In the genomic region with DNA sequence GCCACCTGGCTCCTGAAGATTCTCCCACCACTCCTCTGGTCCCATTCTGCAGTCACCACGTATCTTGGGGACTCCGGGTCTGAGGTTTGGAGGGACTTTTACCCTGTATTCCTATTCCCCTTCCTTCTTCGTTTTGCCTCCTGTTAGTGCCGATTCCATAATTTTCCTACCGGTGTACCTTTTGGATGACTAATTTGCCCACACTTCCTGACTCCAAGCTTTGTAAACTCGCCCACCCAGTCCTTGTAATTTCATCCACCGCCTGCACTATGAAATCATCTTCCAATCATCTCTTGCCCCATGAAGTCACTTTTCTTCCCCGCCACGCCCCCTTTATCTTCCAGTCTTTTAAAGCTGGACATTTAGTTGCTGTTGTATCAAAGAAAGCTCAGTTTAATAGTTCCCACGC, we compare ENCODE assay signal across 8 cellular contexts. TPM values are rescaled to one million over a fixed set of nuclear protein-coding genes. Genes with fewer than 3 reads are reported as not detected.
DNase-seq lines count a peak whose midpoint lies in the region; ATAC-seq, FAIRE-seq and TF ChIP-seq lines count a peak whose summit lies in the region.

No MANE protein-coding gene starts in this region.

- FAIRE-seq in HTR-8/SVneo (lab: Jason Lieb, UNC): no peak

- peak overlapping the region; percentile 94 for H3K27ac Mint-ChIP-seq in type B pancreatic cell

- ATAC-seq in GM19463 (IDR thresholded peaks at IDR 0.05; ENCODE audit: unreplicated experiment): peak; percentile 5
- ATAC-seq in mucosa of descending colon: peak; percentile 40
- ATAC-seq in HG03108 (IDR thresholded peaks at IDR 0.05; ENCODE audit: unreplicated experiment): no peak

- no peaks in the 10 kb centered on the region for H3K9me2 ChIP-seq in SU-DHL-6 (replicated peaks; ENCODE audit: insufficient read depth, low read length)

- H3K27me3 ChIP-seq in SU-DHL-6 (ENCODE audit: low read length) (no peaks in the 10 kb centered on the region), dorsolateral prefrontal cortex (no peaks in the 10 kb centered on the region)

- H3K27me3 Mint-ChIP-seq in type B pancreatic cell: no peaks in the 10 kb centered on the region

- TF ChIP-seq CTCF in SU-DHL-6 (IDR thresholded peaks at IDR 0.05; ENCODE audit: insufficient read depth, low read length, poor library complexity, severe bottlenecking) (no peak), dorsolateral prefrontal cortex (IDR thresholded peaks at IDR 0.05 in 54 of 56, conservative IDR thresholded peaks at IDR 0.05 in 2 of 56; ENCODE audit: low read depth in 1 of 56, partially characterized antibody in 56 of 56) (no peak), mucosa of descending colon (IDR thresholded peaks at IDR 0.05) (no peak), type B pancreatic cell (conservative IDR thresholded peaks at IDR 0.05) (no peak)

- peaks cover 16% of the 10 kb centered on the region; the same call in 1 of the 2 replicates for H3K36me3 ChIP-seq in SU-DHL-6 (ENCODE audit: low read length)
- H3K36me3 ChIP-seq in mucosa of descending colon (ENCODE audit: low read depth): peaks cover 5% of the 10 kb centered on the region

- H2AFZ ChIP-seq in SU-DHL-6 (ENCODE audit: low read depth, low read length, severe bottlenecking): peak overlapping the region; percentile 94

- H3K79me2 ChIP-seq in SU-DHL-6 (ENCODE audit: insufficient read depth, low read length): peaks cover 55% of the 10 kb centered on the region

- H3K4me3 Mint-ChIP-seq in type B pancreatic cell: peak overlapping the region; percentile 98

- H3K36me3 Mint-ChIP-seq in type B pancreatic cell: peaks cover 16% of the 10 kb centered on the region

- H3K9me3 ChIP-seq in SU-DHL-6 (ENCODE audit: insufficient read depth, low read length) (no peaks in the 10 kb centered on the region), mucosa of descending colon (no peaks in the 10 kb centered on the region)

- peaks cover 23% of the 10 kb centered on the region for H3K4me1 Mint-ChIP-seq in type B pancreatic cell (ENCODE audit: unreplicated experiment)

- peaks cover 10% of the 10 kb centered on the region for H3K4me1 ChIP-seq in mucosa of descending colon (ENCODE audit: low read depth)

- peak overlapping the region; percentile 71 for H3K27ac ChIP-seq in SU-DHL-6 (ENCODE audit: low read depth, low read length)
- H3K27ac ChIP-seq in dorsolateral prefrontal cortex: peak overlapping the region in 30 of 59 donors; percentile 70 to 96 (median 88)

- H3K9ac ChIP-seq in SU-DHL-6 (ENCODE audit: low read length): peak overlapping the region; percentile 90

- DNase-seq in DMS 273 treated with DMSO at 0.1 percent for 48 hours (lab: John Stamatoyannopoulos, UW) (peak; percentile 2), HTR-8/SVneo (ENCODE audit: insufficient read length, low spot score) (peak; percentile 51), dorsolateral prefrontal cortex (peak in 1 of 10 donors; percentile 20), mucosa of descending colon (peak in 1 of 3 donors; percentile 60), type B pancreatic cell (ENCODE audit: extremely low spot score, unreplicated experiment) (no peak)

- H3K4me3 ChIP-seq in SU-DHL-6 (ENCODE audit: insufficient read depth, low read length, poor library complexity, severe bottlenecking) (peak overlapping the region; percentile 95), dorsolateral prefrontal cortex (peak overlapping the region; percentile 62 to 99 (median 93)), mucosa of descending colon (peak overlapping the region; percentile 88)

- H4K20me1 ChIP-seq in SU-DHL-6 (ENCODE audit: low read depth, low read length): peaks cover 7% of the 10 kb centered on the region; the same call in 1 of the 2 replicates

- H3K9me3 Mint-ChIP-seq in type B pancreatic cell: no peaks in the 10 kb centered on the region

- H3K4me2 ChIP-seq in SU-DHL-6 (ENCODE audit: low read depth, low read length, poor library complexity, severe bottlenecking): peak overlapping the region; percentile 91

- intact Hi-C loops in dorsolateral prefrontal cortex (cut with DNase I) (no loop called here), mucosa of descending colon (cut with DNase I, micrococcal nuclease) (no loop called here)

- H3F3A ChIP-seq in SU-DHL-6 (ENCODE audit: insufficient read depth): no peaks in the 10 kb centered on the region

RNA-seq across cellular contexts. Expression of gene UCHL3, which starts 0.6 kb away (rescaled TPM):
- 10 to 100 TPM; 10.6 to 31.0 (median 20.0) TPM for total RNA-seq in dorsolateral prefrontal cortex
- 10 to 100 TPM; 25.7 to 38.8 (median 27.3) TPM for total RNA-seq in mucosa of descending colon
- total RNA-seq in type B pancreatic cell (ENCODE audit: low replicate concordance): 31.1 and 38.8 TPM in 2 replicates

RNA-seq across cellular contexts. Expression of gene COMMD6, which starts 12.5 kb away (rescaled TPM):
- 10 to 100 TPM; 34.4 to 94.2 (median 57.6) TPM for total RNA-seq in dorsolateral prefrontal cortex
- total RNA-seq in mucosa of descending colon: 100 to 1,000 TPM in 2 of 3 donors, 10 to 100 TPM in 1; 97.9 to 192 (median 132) TPM
- total RNA-seq in type B pancreatic cell (ENCODE audit: low replicate concordance): 161 and 171 TPM in 2 replicates
